ENCODE assay signal across 1 cellular context in genomic region chr1:153945795-153946621, GRCh38.
TF ChIP-seq lines count a peak whose summit lies in the region.

No MANE protein-coding gene starts in this region.

TF ChIP-seq in GM12878, 131 proteins besides CTCF, POLR2A, EP300 and RAD21 (continued from another document):
- no peak for TF ChIP-seq CBX5 (IDR thresholded peaks at IDR 0.05; ENCODE audit: low read depth)
- peak; percentile 84 for TF ChIP-seq BACH1 (IDR thresholded peaks at IDR 0.05; ENCODE audit: borderline replicate concordance)
- peak; percentile 90 for TF ChIP-seq PKNOX1 (IDR thresholded peaks at IDR 0.05)
- TF ChIP-seq RBBP5 (conservative IDR thresholded peaks at IDR 0.05) = no peak
- no peak for TF ChIP-seq ZNF384 (IDR thresholded peaks at IDR 0.05; ENCODE audit: borderline replicate concordance, low read depth, low read length)
